In the genomic region with DNA sequence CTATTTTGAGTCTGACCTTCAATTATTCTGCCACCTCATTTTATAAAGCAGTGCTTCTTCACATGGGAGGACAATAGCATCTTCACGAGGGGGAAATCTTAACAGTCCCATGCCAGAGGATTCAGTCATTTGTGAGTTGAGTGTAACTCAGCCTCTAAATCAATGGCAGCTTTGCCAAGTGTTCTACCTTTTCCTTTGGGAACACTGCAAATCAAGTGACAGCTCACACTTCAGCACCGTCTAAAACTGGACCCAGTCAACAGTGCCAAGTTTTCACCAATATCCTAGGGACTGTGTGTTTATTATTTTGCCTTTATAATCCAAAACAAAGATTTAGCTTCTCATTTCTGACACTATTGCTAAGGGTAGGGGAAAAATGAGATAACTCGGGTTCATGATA, we compare ENCODE assay signal across 11 cellular contexts.
"Had no signal": no experiment of that assay in that cellular context is flagged by ENCODE, and none has a peak within 500 bp of the region (broad histone marks: within the 10 kb centered on the region; RNA-seq: fewer than 3 reads in every experiment).

No MANE protein-coding gene starts in this region.

- H3K4me1 ChIP-seq: breast epithelium, thyroid gland had no signal

- H3K4me1 Mint-ChIP-seq: activated naive CD8-positive, alpha-beta T cell treated with anti-CD3 and anti-CD28 coated beads, Interleukin-2, amount 10 ng/mL, durations not matched to agents 7 days and 5 days; stimulated activated memory B cell treated with anti-CD40 and anti-IgM and Interleukin-4, amounts not matched to agents 10 μg/mL and 1 μg/mL and 100 μg/mL, for 72 hours had no signal

- DNase-seq: activated naive CD4-positive, alpha-beta T cell; activated naive CD8-positive, alpha-beta T cell treated with anti-CD3 and anti-CD28 coated beads, Interleukin-2, amount 10 ng/mL, durations not matched to agents 7 days and 5 days; kidney; midbrain; ovary; SW 1271; thyroid gland had no signal

- ATAC-seq: esophagus mucosa; stimulated activated memory B cell treated with anti-CD40 and anti-IgM and Interleukin-4, amounts not matched to agents 10 μg/mL and 1 μg/mL and 100 μg/mL, for 72 hours had no signal

- H3K9me3 Mint-ChIP-seq: activated naive CD8-positive, alpha-beta T cell treated with anti-CD3 and anti-CD28 coated beads, Interleukin-2, amount 10 ng/mL, durations not matched to agents 7 days and 5 days had no signal

- H3K4me3 ChIP-seq: breast epithelium, hepatocyte, ovary, thyroid gland had no signal

- H3K9me3 ChIP-seq: breast epithelium, ovary, thyroid gland had no signal

- H3K27ac ChIP-seq: breast epithelium, hepatocyte, ovary, thyroid gland had no signal

- H3K27ac Mint-ChIP-seq: activated naive CD8-positive, alpha-beta T cell treated with anti-CD3 and anti-CD28 coated beads, Interleukin-2, amount 10 ng/mL, durations not matched to agents 7 days and 5 days; stimulated activated memory B cell treated with anti-CD40 and anti-IgM and Interleukin-4, amounts not matched to agents 10 μg/mL and 1 μg/mL and 100 μg/mL, for 72 hours had no signal

- H3K79me2 ChIP-seq: hepatocyte had no signal

- H3K27me3 Mint-ChIP-seq: activated naive CD8-positive, alpha-beta T cell treated with anti-CD3 and anti-CD28 coated beads, Interleukin-2, amount 10 ng/mL, durations not matched to agents 7 days and 5 days; stimulated activated memory B cell treated with anti-CD40 and anti-IgM and Interleukin-4, amounts not matched to agents 10 μg/mL and 1 μg/mL and 100 μg/mL, for 72 hours had no signal

- H2AFZ ChIP-seq: hepatocyte had no signal

- H3K4me3 Mint-ChIP-seq: activated naive CD8-positive, alpha-beta T cell treated with anti-CD3 and anti-CD28 coated beads, Interleukin-2, amount 10 ng/mL, durations not matched to agents 7 days and 5 days; stimulated activated memory B cell treated with anti-CD40 and anti-IgM and Interleukin-4, amounts not matched to agents 10 μg/mL and 1 μg/mL and 100 μg/mL, for 72 hours had no signal

- H3K36me3 ChIP-seq: breast epithelium, ovary, thyroid gland had no signal

- H3K36me3 Mint-ChIP-seq: activated naive CD8-positive, alpha-beta T cell treated with anti-CD3 and anti-CD28 coated beads, Interleukin-2, amount 10 ng/mL, durations not matched to agents 7 days and 5 days; stimulated activated memory B cell treated with anti-CD40 and anti-IgM and Interleukin-4, amounts not matched to agents 10 μg/mL and 1 μg/mL and 100 μg/mL, for 72 hours had no signal

- H3K27me3 ChIP-seq: breast epithelium, hepatocyte, ovary, thyroid gland had no signal

- H3K4me2 ChIP-seq: hepatocyte had no signal
